ENCODE assay signal across 14 cellular contexts in genomic region chr11:8698917-8699441, GRCh38. TPM values are rescaled to one million over a fixed set of nuclear protein-coding genes. Genes with fewer than 3 reads are reported as not detected.
DNase-seq lines count a peak whose midpoint lies in the region; ATAC-seq and TF ChIP-seq lines count a peak whose summit lies in the region.
"Had no signal": no experiment of that assay in that cellular context is flagged by ENCODE, and none has a peak within 500 bp of the region (broad histone marks: within the 10 kb centered on the region; RNA-seq: fewer than 3 reads in every experiment).

No MANE protein-coding gene starts in this region.

- no peak overlapping the region for H3K4me3 ChIP-seq in stomach

- intact Hi-C loops in stomach (cut with DNase I; ENCODE audit: low total_unique reads): loop anchor here (10.0 kb wide), 1 partner anchor 116 kb away; a partner anchor contains a TSS

- no peak for TF ChIP-seq EP300 in stomach (IDR thresholded peaks at IDR 0.05)

- no peak for TF ChIP-seq POLR2A in stomach (IDR thresholded peaks at IDR 0.05)

- DNase-seq in HT-29 (ENCODE audit: low spot score) (peak; percentile 20), kidney tubule cell (ENCODE audit: low spot score) (peak; percentile 34), stomach (no peak), ureter (ENCODE audit: low spot score) (no peak), NCI-H1694 treated with DMSO at 0.1 percent for 48 hours (lab: John Stamatoyannopoulos, UW) (no peak), GM20000 (ENCODE audit: low spot score) (no peak)
- DNase-seq: activated CD8-positive, alpha-beta memory T cell treated with anti-CD3 and anti-CD28 coated beads, Interleukin-2, amount 50 U/mL, for 4 hours; effector memory CD4-positive, alpha-beta T cell; GDM1; NCI-H187; SIG-M5 had no signal

- TF ChIP-seq CTCF in brain (conservative IDR thresholded peaks at IDR 0.05) (no peak), stomach (IDR thresholded peaks at IDR 0.05) (no peak), GM20000 (IDR thresholded peaks at IDR 0.05; ENCODE audit: extremely low read depth, missing control alignments) (no peak)

- peaks cover 33% of the 10 kb centered on the region for H3K4me1 Mint-ChIP-seq in brain

- no peak overlapping the region for H3K4me3 Mint-ChIP-seq in brain
- H3K4me3 Mint-ChIP-seq: CD14-positive monocyte had no signal

- H3K36me3 ChIP-seq in stomach: peaks cover 71 to 99% (median 98%) of the 10 kb centered on the region in 4 donors

- ATAC-seq in HG03460 (IDR thresholded peaks at IDR 0.05; ENCODE audit: unreplicated experiment): no peak

- H3K36me3 Mint-ChIP-seq in brain: peaks cover 51% of the 10 kb centered on the region

- peak overlapping the region in 4 of 5 experiments; percentile 7 to 91 (median 49) for H3K27ac Mint-ChIP-seq in brain

- H3K27me3 ChIP-seq in stomach: no peaks in the 10 kb centered on the region

- H3K9me3 ChIP-seq in stomach: no peaks in the 10 kb centered on the region

- H3K27me3 Mint-ChIP-seq in brain: no peaks in the 10 kb centered on the region

- peaks cover 0 to 55% (median 25%) of the 10 kb centered on the region in 4 donors for H3K4me1 ChIP-seq in stomach

- H3K9me3 Mint-ChIP-seq in brain: no peaks in the 10 kb centered on the region
- H3K9me3 Mint-ChIP-seq: CD14-positive monocyte had no signal

- peak overlapping the region in 4 of 5 donors; percentile 54 to 94 (median 68) for H3K27ac ChIP-seq in stomach

- WGBS in stomach, 5 donors: 53 to 69% (median 65%) methylated on average over 11 of the region's 11 CpGs

RNA-seq across cellular contexts. Expression of gene RPL27A, which starts 16.4 kb away (rescaled TPM):
- total RNA-seq in HT-29 (2014; rRNA removed; shearing (Covaris generic)): 2,307 and 2,374 TPM in 2 replicates
- polyA plus RNA-seq in brain (ENCODE audit: insufficient read depth, low read depth, low replicate concordance) (1,828 TPM), stomach (1,000 to 10,000 TPM; 3,539 to 4,507 (median 3,746) TPM)
- total RNA-seq in stomach (1,000 to 10,000 TPM in 1 of 5 donors, 100 to 1,000 TPM in 4; 138 to 1,118 (median 938) TPM), ureter (976 TPM)

RNA-seq across cellular contexts. Expression of gene TRIM66, which starts 16.5 kb away (rescaled TPM):
- total RNA-seq in HT-29 (2014; rRNA removed; shearing (Covaris generic)): 6.7 and 7.0 TPM in 2 replicates
- 3.7 TPM for polyA plus RNA-seq in brain (ENCODE audit: insufficient read depth, low read depth, low replicate concordance)
- 1 to 10 TPM; 2.3 to 8.7 (median 7.0) TPM for total RNA-seq in stomach
- polyA plus RNA-seq in stomach: 1 to 10 TPM in 2 of 3 donors, under 1 TPM in 1; 0.76 to 1.9 (median 1.2) TPM
- total RNA-seq in ureter: 40.1 TPM

Comparison
In these comparisons a context has a peak if more than half of its experiments do, and no peak if none do; other contexts are left out.
1. DNase-seq: peak in HT-29 (single experiment) and kidney tubule cell (single experiment); none in stomach (single experiment), ureter (single experiment), NCI-H1694 treated with DMSO at 0.1 percent for 48 hours (single experiment) and GM20000 (single experiment).